10 cellular contexts compared by ENCODE assay signal in the genomic region with DNA sequence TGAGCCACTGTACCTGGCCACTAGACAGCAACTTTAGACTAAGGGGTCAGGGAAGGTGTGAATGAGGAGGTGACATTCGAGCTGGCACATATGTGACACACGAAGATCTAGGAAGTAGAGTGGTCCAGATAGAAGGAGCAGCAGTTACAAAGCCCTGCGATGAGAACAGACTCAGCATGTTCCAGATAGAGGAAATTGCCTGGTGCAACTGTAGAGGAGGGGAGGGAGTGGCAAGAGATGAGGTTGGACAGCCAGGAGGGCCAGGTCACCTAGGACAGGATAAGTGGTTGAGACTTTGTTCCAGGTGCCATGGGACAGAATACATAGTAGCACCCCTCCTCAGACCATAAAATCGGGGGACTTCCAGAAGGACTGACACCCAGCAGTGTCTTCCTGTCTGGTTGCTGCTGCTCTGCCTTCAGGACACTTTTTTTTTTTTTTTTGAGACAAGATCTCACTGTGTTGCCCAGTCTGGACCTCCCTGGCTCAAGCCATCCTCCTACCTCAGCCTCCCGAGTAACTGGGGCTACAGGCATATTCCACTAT. TPM values are rescaled to one million over a fixed set of nuclear protein-coding genes. Genes with fewer than 3 reads are reported as not detected.
A peak's percentile ranks its signal among the peaks of the same experiment; 100 is the strongest.
DNase-seq lines count a peak whose midpoint lies in the region; ATAC-seq and TF ChIP-seq lines count a peak whose summit lies in the region.
"Had no signal": no experiment of that assay in that cellular context is flagged by ENCODE, and none has a peak within 500 bp of the region (broad histone marks: within the 10 kb centered on the region; RNA-seq: fewer than 3 reads in every experiment).

No MANE protein-coding gene starts in this region.

- peak in 4 of 8 donors; percentile 14 to 68 (median 20) for ATAC-seq in heart right ventricle
- no peak for ATAC-seq in HG03432 (IDR thresholded peaks at IDR 0.05; ENCODE audit: unreplicated experiment)

- peak overlapping the region; percentile 37; the same call in 1 of the 2 replicates for H3K14ac ChIP-seq in H9 (ENCODE audit: insufficient read depth, low read length)

- H4K91ac ChIP-seq in H9 (ENCODE audit: insufficient read length, low read depth, low read length) = no peak overlapping the region

- no peak overlapping the region; the same call in 1 of the 2 replicates for H3K4ac ChIP-seq in H9 (ENCODE audit: low read depth, low read length)

- no peak overlapping the region for H2BK15ac ChIP-seq in H9 (ENCODE audit: low read depth, low read length)

- H2AFZ ChIP-seq in H9 (ENCODE audit: low read length) = no peak overlapping the region

- no peak overlapping the region for H3K23ac ChIP-seq in H9 (ENCODE audit: insufficient read length, low read depth, low read length)

- no peak overlapping the region for H3K4me3 ChIP-seq in heart right ventricle
- H3K4me3 ChIP-seq in sigmoid colon = no peak overlapping the region
- H3K4me3 ChIP-seq: cardiac muscle cell, spleen had no signal

- no peak overlapping the region for H4K5ac ChIP-seq in H9 (ENCODE audit: insufficient read length, low read depth, low read length)

- no peaks in the 10 kb centered on the region for H3K23me2 ChIP-seq in H9 (ENCODE audit: insufficient read length, low read depth, low read length, poor library complexity, severe bottlenecking)

- no CpG with 5 or more reads among the region's 5 CpGs for WGBS in H9 (ENCODE audit: extremely low coverage, insufficient read length, low lambda C conversion rate)
- WGBS in heart right ventricle, 2 donors = 61 to 64% methylated on average over 5 of the region's 5 CpGs
- 47 to 68% methylated on average over 5 of the region's 5 CpGs for WGBS in sigmoid colon, 2 donors

- no peak overlapping the region for H3K9ac ChIP-seq in H9 (ENCODE audit: extremely low read depth, insufficient read length, low read length)

- peaks cover 5% of the 10 kb centered on the region for H3K79me1 ChIP-seq in H9 (ENCODE audit: insufficient read depth, low read depth, low read length, poor library complexity, severe bottlenecking)

- CTCF ChIA-PET in GM10248 (lab: Yijun Ruan, JAX) = interaction anchor here (1.5 to 7.8 kb wide), 2 partner anchors 10 to 42 kb away, joined by 5 to 53 read pairs; no protein-coding TSS in a partner anchor

- no peak overlapping the region for H2BK12ac ChIP-seq in H9 (ENCODE audit: insufficient read length, low read depth, low read length)

- peaks cover 49 to 63% of the 10 kb centered on the region in 2 experiments for H3K4me1 Mint-ChIP-seq in H9
- peaks cover 29% of the 10 kb centered on the region for H3K4me1 Mint-ChIP-seq in activated naive CD8-positive, alpha-beta T cell (ENCODE audit: low read depth)

- no peak overlapping the region for H2BK20ac ChIP-seq in H9 (ENCODE audit: low read depth, low read length, poor library complexity, severe bottlenecking)

- no peaks in the 10 kb centered on the region for H3K9me3 ChIP-seq in H9 (ENCODE audit: control insufficient read depth, low read depth, low read length)
- no peaks in the 10 kb centered on the region for H3K9me3 ChIP-seq in heart right ventricle
- no peaks in the 10 kb centered on the region for H3K9me3 ChIP-seq in sigmoid colon
- H3K9me3 ChIP-seq: spleen had no signal

- TF ChIP-seq EP300 in sigmoid colon (IDR thresholded peaks at IDR 0.05) = no peak

- peaks cover 6% of the 10 kb centered on the region; the same call in 1 of the 2 replicates for H3K4me1 ChIP-seq in H9 (ENCODE audit: insufficient read depth, low read length)
- H3K4me1 ChIP-seq in heart right ventricle = peaks cover 43 to 92% (median 76%) of the 10 kb centered on the region in 9 donors
- H3K4me1 ChIP-seq in sigmoid colon = peaks cover 0 to 58% (median 46%) of the 10 kb centered on the region in 4 donors

- DNase-seq in H9 (no peak), heart right ventricle (no peak), sigmoid colon (no peak), cerebellum (ENCODE audit: low spot score) (no peak), GM10248 (ENCODE audit: extremely low spot score) (no peak)
- DNase-seq in activated CD8-positive, alpha-beta memory T cell treated with anti-CD3 and anti-CD28 coated beads, Interleukin-2, amount 50 U/mL, for 4 hours = no peak
- DNase-seq: spleen had no signal

- intact Hi-C loops in heart right ventricle (cut with DNase I) = no loop called here
- intact Hi-C loops in sigmoid colon (cut with DNase I) = no loop called here

- H3K56ac ChIP-seq in H9 (ENCODE audit: insufficient read length, low read depth, low read length) = no peak overlapping the region

- no peak overlapping the region for H2AK5ac ChIP-seq in H9 (ENCODE audit: insufficient read length, low read length)

- TF ChIP-seq CTCF in H9 (conservative IDR thresholded peaks at IDR 0.05) (no peak), heart right ventricle (IDR thresholded peaks at IDR 0.05) (no peak), sigmoid colon (IDR thresholded peaks at IDR 0.05) (no peak), GM10248 (IDR thresholded peaks at IDR 0.05; ENCODE audit: control extremely low read depth, extremely low read depth, low read depth, missing control alignments) (no peak)

- H3K27ac ChIP-seq in H9 (ENCODE audit: insufficient read length, low read depth, low read length) (no peak overlapping the region), heart right ventricle (peak overlapping the region; percentile 59 to 87 (median 81)), sigmoid colon (peak overlapping the region; percentile 51 to 73 (median 61))
- H3K27ac ChIP-seq: cardiac muscle cell had no signal

- H3T11ph ChIP-seq in H9 (ENCODE audit: low read length) = peak overlapping the region; percentile 60

- H3K18ac ChIP-seq in H9 (ENCODE audit: insufficient read length, low read depth, low read length) = peak overlapping the region; percentile 69

- no peak for TF ChIP-seq POLR2A in sigmoid colon (IDR thresholded peaks at IDR 0.05)

- POLR2A ChIA-PET in GM10248 (lab: Yijun Ruan, JAX) = no interaction called here

- no peaks in the 10 kb centered on the region for H3K27me3 Mint-ChIP-seq in H9 (ENCODE audit: low read depth)
- no peaks in the 10 kb centered on the region for H3K27me3 Mint-ChIP-seq in activated naive CD8-positive, alpha-beta T cell

- peak overlapping the region in 1 of 2 experiments; percentile 21; a peak in 1 of 5 replicates for H3K4me3 Mint-ChIP-seq in H9
- no peak overlapping the region for H3K4me3 Mint-ChIP-seq in activated naive CD8-positive, alpha-beta T cell

- no peaks in the 10 kb centered on the region for H3K9me3 Mint-ChIP-seq in H9
- no peaks in the 10 kb centered on the region for H3K9me3 Mint-ChIP-seq in activated naive CD8-positive, alpha-beta T cell (ENCODE audit: low read depth)

- H3K27ac Mint-ChIP-seq in H9 = peak overlapping the region; percentile 88 to 95 (median 93)
- H3K27ac Mint-ChIP-seq in activated naive CD8-positive, alpha-beta T cell = peak overlapping the region; percentile 11

- H2BK5ac ChIP-seq in H9 (ENCODE audit: insufficient read length, low read length) = no peak overlapping the region

- H3K36me3 Mint-ChIP-seq in H9 (ENCODE audit: insufficient read depth in 1 of 3, low read depth in 3 of 3) = peaks cover 18 to 29% (median 23%) of the 10 kb centered on the region in 3 experiments
- H3K36me3 Mint-ChIP-seq in activated naive CD8-positive, alpha-beta T cell = no peaks in the 10 kb centered on the region

- H2BK120ac ChIP-seq in H9 (ENCODE audit: low read depth, low read length, poor library complexity, severe bottlenecking) = peak overlapping the region; percentile 30

- H3K36me3 ChIP-seq in heart right ventricle = peaks cover 0 to 25% (median 0%) of the 10 kb centered on the region in 9 donors
- H3K36me3 ChIP-seq in sigmoid colon = peaks cover 0 to 13% (median 0%) of the 10 kb centered on the region in 4 donors

- H3K27me3 ChIP-seq in H9 (ENCODE audit: insufficient read depth, low read length) (no peaks in the 10 kb centered on the region), heart right ventricle (no peaks in the 10 kb centered on the region), sigmoid colon (no peaks in the 10 kb centered on the region)
- H3K27me3 ChIP-seq: cardiac muscle cell, spleen had no signal

- H4K20me1 ChIP-seq in H9 (ENCODE audit: control insufficient read depth, insufficient read depth, insufficient read length) = peaks cover 3% of the 10 kb centered on the region

- H3K79me2 ChIP-seq in H9 (ENCODE audit: insufficient read depth, low read length) = peaks cover 45% of the 10 kb centered on the region; the same call in 1 of the 2 replicates

- H4K8ac ChIP-seq in H9 (replicated peaks; ENCODE audit: insufficient read length, low read depth, low read length) = no peak overlapping the region

- H3K4me2 ChIP-seq in H9 (ENCODE audit: insufficient read depth, insufficient read length, low read length) = no peak overlapping the region

RNA-seq across cellular contexts. Expression of gene CENPT, which starts 11.0 kb away (rescaled TPM):
- 60.9 and 65.9 TPM in 2 replicates for total RNA-seq in H9 (2021)
- total RNA-seq in heart right ventricle = 10 to 100 TPM; 16.1 to 27.1 (median 19.1) TPM
- polyA plus RNA-seq in heart right ventricle = 10 to 100 TPM; 31.1 to 63.3 TPM
- 10 to 100 TPM; 27.5 to 53.7 (median 41.8) TPM for total RNA-seq in sigmoid colon
- polyA plus RNA-seq in sigmoid colon = 10 to 100 TPM in 2 of 3 donors, 1 to 10 TPM in 1; 9.6 to 38.3 (median 19.0) TPM
- total RNA-seq in cerebellum = 25.0 TPM

RNA-seq across cellular contexts. Expression of gene NUTF2, which starts 11.8 kb away (rescaled TPM):
- total RNA-seq in H9 (2021) (190 and 198 TPM in 2 replicates), heart right ventricle (100 to 1,000 TPM in 1 of 10 donors, 10 to 100 TPM in 9; 73.9 to 105 (median 80.5) TPM), sigmoid colon (100 to 1,000 TPM in 1 of 4 donors, 10 to 100 TPM in 3; 50.8 to 106 (median 85.4) TPM), cerebellum (83.3 TPM)
- polyA plus RNA-seq in heart right ventricle (100 to 1,000 TPM; 186 to 214 TPM), sigmoid colon (100 to 1,000 TPM in 1 of 3 donors, 10 to 100 TPM in 2; 93.8 to 115 (median 99.7) TPM)

RNA-seq across cellular contexts. Expression of gene EDC4, which starts 14.3 kb away (rescaled TPM):
- total RNA-seq in H9 (2021) = 99.5 and 106 TPM in 2 replicates
- 10 to 100 TPM; 25.8 to 41.6 (median 31.3) TPM for total RNA-seq in heart right ventricle
- 10 to 100 TPM; 30.2 to 46.8 TPM for polyA plus RNA-seq in heart right ventricle
- 10 to 100 TPM; 24.5 to 42.4 (median 32.2) TPM for total RNA-seq in sigmoid colon
- 10 to 100 TPM; 28.8 to 48.9 (median 42.3) TPM for polyA plus RNA-seq in sigmoid colon
- total RNA-seq in cerebellum = 38.7 TPM

RNA-seq across cellular contexts. Expression of gene THAP11, which starts 16.4 kb away (rescaled TPM):
- total RNA-seq in H9 (2021) = 48.7 and 48.9 TPM in 2 replicates
- total RNA-seq in heart right ventricle = 10 to 100 TPM; 20.6 to 41.3 (median 26.9) TPM
- polyA plus RNA-seq in heart right ventricle = 10 to 100 TPM in 1 of 2 donors, 1 to 10 TPM in 1; 6.0 to 23.5 TPM
- 10 to 100 TPM; 63.9 to 85.6 (median 75.2) TPM for total RNA-seq in sigmoid colon
- polyA plus RNA-seq in sigmoid colon = 10 to 100 TPM; 16.2 to 23.4 (median 20.8) TPM
- total RNA-seq in cerebellum = 17.4 TPM

RNA-seq across cellular contexts. Expression of gene NRN1L, which starts 26.2 kb away (rescaled TPM):
- total RNA-seq in H9 (2021) = 2.0 and 2.7 TPM in 2 replicates
- 1 to 10 TPM in 6 of 10 donors, not detected in 4; 1.1 to 2.7 (median 1.5) TPM for total RNA-seq in heart right ventricle
- 1 to 10 TPM; 1.8 to 4.0 TPM for polyA plus RNA-seq in heart right ventricle
- total RNA-seq in sigmoid colon = not detected
- polyA plus RNA-seq in sigmoid colon = 1 to 10 TPM in 1 of 3 donors, not detected in 2; 1.1 TPM
- total RNA-seq in cerebellum = not detected
